ENCODE assay signal across 2 cellular contexts in genomic region chr4:24266951-24267577, GRCh38.
TF ChIP-seq lines count a peak whose summit lies in the region.

No MANE protein-coding gene starts in this region.

TF ChIP-seq in IMR-90, 13 proteins besides CTCF, POLR2A, EP300 and RAD21:
- TF ChIP-seq SMC3 (IDR thresholded peaks at IDR 0.05; ENCODE audit: low read depth, low read length): no peak
- TF ChIP-seq MAZ (IDR thresholded peaks at IDR 0.05; ENCODE audit: borderline replicate concordance, low read depth, low read length): no peak
- TF ChIP-seq FOS (IDR thresholded peaks at IDR 0.05; ENCODE audit: low read depth, low read length): no peak
- peak; percentile 82 for TF ChIP-seq CEBPB (IDR thresholded peaks at IDR 0.05; ENCODE audit: low read depth, low read length)
- TF ChIP-seq MAFK (IDR thresholded peaks at IDR 0.05; ENCODE audit: low read depth, low read length): no peak

TF ChIP-seq in H1, 55 proteins besides CTCF, POLR2A, EP300 and RAD21:
- TF ChIP-seq BACH1 (IDR thresholded peaks at IDR 0.05; ENCODE audit: low read length) (no peak), CEBPB (IDR thresholded peaks at IDR 0.05; ENCODE audit: low read depth, low read length) (peak; percentile 74)
TF ChIP-seq in H1: peak in this region for 1.
